In the genomic region with DNA sequence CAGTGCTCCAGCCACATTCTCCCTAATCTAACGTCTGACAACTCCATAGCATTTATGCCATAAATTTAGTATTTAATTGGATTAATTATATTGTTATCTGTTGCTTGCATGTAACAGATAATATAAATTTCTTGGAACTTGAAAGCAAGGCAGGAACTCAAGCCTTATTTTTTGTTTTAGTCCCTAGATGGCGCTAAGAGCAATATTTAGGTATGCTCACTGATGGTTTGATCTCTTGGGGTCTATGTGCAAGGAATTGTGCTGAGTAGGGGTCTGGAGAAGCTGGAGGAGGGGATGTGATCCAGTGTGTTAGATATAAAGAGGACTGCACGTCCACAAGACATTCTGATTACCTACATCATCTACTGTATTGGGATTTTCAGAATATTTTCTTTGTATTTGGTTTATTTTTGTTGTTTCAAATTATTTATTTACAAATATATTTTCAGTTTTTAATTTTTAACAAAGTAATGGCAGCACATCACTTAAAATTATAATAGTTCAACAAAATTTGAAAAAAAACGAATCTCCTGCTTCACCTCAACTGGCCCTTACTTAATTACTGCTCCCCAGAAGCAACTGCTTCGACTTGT, we compare ENCODE assay signal across 8 cellular contexts. TPM values are rescaled to one million over a fixed set of nuclear protein-coding genes. Genes with fewer than 3 reads are reported as not detected.
DNase-seq lines count a peak whose midpoint lies in the region; TF ChIP-seq lines count a peak whose summit lies in the region.

No MANE protein-coding gene starts in this region.

- H3K4me1 Mint-ChIP-seq in brain (no peaks in the 10 kb centered on the region), osteocyte (ENCODE audit: unreplicated experiment) (peaks cover 4% of the 10 kb centered on the region)

- H3K36me3 Mint-ChIP-seq in brain: no peaks in the 10 kb centered on the region
- no peaks in the 10 kb centered on the region for H3K36me3 Mint-ChIP-seq in osteocyte (ENCODE audit: unreplicated experiment)

- H3K4me3 Mint-ChIP-seq in brain (peak overlapping the region in 1 of 5 experiments; percentile 28), osteocyte (ENCODE audit: unreplicated experiment) (no peak overlapping the region)

- H3K9me3 Mint-ChIP-seq in brain: no peaks in the 10 kb centered on the region
- H3K9me3 Mint-ChIP-seq in osteocyte (ENCODE audit: unreplicated experiment): no peaks in the 10 kb centered on the region

- TF ChIP-seq CTCF in brain (conservative IDR thresholded peaks at IDR 0.05) (peak; percentile 18 to 55), osteocyte (IDR thresholded peaks at IDR 0.05) (peak; percentile 50)

- H3K27ac Mint-ChIP-seq in brain (peak overlapping the region in 1 of 5 experiments; percentile 18), osteocyte (ENCODE audit: unreplicated experiment) (no peak overlapping the region)

- H3K27me3 Mint-ChIP-seq in brain (peaks cover 8% of the 10 kb centered on the region), osteocyte (ENCODE audit: unreplicated experiment) (peaks cover 2% of the 10 kb centered on the region)

- DNase-seq in NCI-H510A treated with DMSO at 0.1 percent for 48 hours (lab: John Stamatoyannopoulos, UW) (peak; percentile 8), NCI-H510A (lab: John Stamatoyannopoulos, UW) (no peak), NCI-H1417 treated with DMSO at 0.1 percent for 48 hours (lab: John Stamatoyannopoulos, UW) (peak; percentile 3), osteocyte (ENCODE audit: extremely low spot score, unreplicated experiment) (no peak), cerebellum (ENCODE audit: low spot score) (no peak)
- DNase-seq in activated CD4-positive, alpha-beta T cell treated with anti-CD3 and anti-CD28 coated beads for 4 hours: no peak
- DNase-seq in stimulated activated CD4-positive, alpha-beta T cell treated with anti-CD3 and anti-CD28 coated beads, Interleukin-4, amount 100 ng/mL, for 24 hours: no peak

RNA-seq across cellular contexts. Expression of a gene that starts 32.8 kb away (rescaled TPM):
- polyA plus RNA-seq in brain (ENCODE audit: insufficient read depth, low read depth, low replicate concordance): 8.4 TPM
- total RNA-seq in osteocyte (7.1 and 7.9 TPM in 2 replicates), cerebellum (5.0 TPM)

RNA-seq across cellular contexts. Expression of a gene that starts 32.9 kb away (rescaled TPM):
- 13.3 TPM for polyA plus RNA-seq in brain (ENCODE audit: insufficient read depth, low read depth, low replicate concordance)
- 37.9 and 50.6 TPM in 2 replicates for total RNA-seq in osteocyte
- total RNA-seq in cerebellum: 86.1 TPM

Comparison
In these comparisons a context has a peak if more than half of its experiments do, and no peak if none do; other contexts are left out.
1. DNase-seq: peak in NCI-H510A treated with DMSO at 0.1 percent for 48 hours (single experiment) and NCI-H1417 treated with DMSO at 0.1 percent for 48 hours (single experiment); none in NCI-H510A (single experiment), osteocyte (single experiment), activated CD4-positive, alpha-beta T cell treated with anti-CD3 and anti-CD28 coated beads for 4 hours (0 of 2), stimulated activated CD4-positive, alpha-beta T cell treated with anti-CD3 and anti-CD28 coated beads, Interleukin-4, amount 100 ng/mL, for 24 hours (single experiment) and cerebellum (single experiment).